ENCODE assay signal across 1 cellular context in genomic region chr6:146999766-147000165, GRCh38.
TF ChIP-seq lines count a peak whose summit lies in the region.

No MANE protein-coding gene starts in this region.

TF ChIP-seq in HepG2, 621 proteins besides CTCF, POLR2A, EP300 and RAD21 (continued from another document):
- TF ChIP-seq ZNF557 (CRISPR knock-in tag; IDR thresholded peaks at IDR 0.05) = no peak
- TF ChIP-seq MED13 (CRISPR knock-in tag; IDR thresholded peaks at IDR 0.05) = no peak
- no peak for TF ChIP-seq ZNF121 (CRISPR knock-in tag; IDR thresholded peaks at IDR 0.05)
- TF ChIP-seq HNRNPL (IDR thresholded peaks at IDR 0.05; ENCODE audit: low read depth, low read length) = no peak
- TF ChIP-seq RORA (CRISPR knock-in tag; IDR thresholded peaks at IDR 0.05) = no peak
- TF ChIP-seq GABPA (IDR thresholded peaks at IDR 0.05; ENCODE audit: low read depth, low read length) = no peak
- TF ChIP-seq GABPA (CRISPR knock-in tag; IDR thresholded peaks at IDR 0.05; ENCODE audit: low read depth) = no peak
- no peak for TF ChIP-seq KLF15 (CRISPR knock-in tag; IDR thresholded peaks at IDR 0.05; ENCODE audit: borderline replicate concordance)
- no peak for TF ChIP-seq ZBTB33 (CRISPR knock-in tag; IDR thresholded peaks at IDR 0.05)
- no peak for TF ChIP-seq ZNF784 (CRISPR knock-in tag; IDR thresholded peaks at IDR 0.05; ENCODE audit: borderline replicate concordance)
- no peak for TF ChIP-seq PHF5A (CRISPR knock-in tag; IDR thresholded peaks at IDR 0.05; ENCODE audit: low read depth, unreplicated experiment)
- TF ChIP-seq ZNF780A (CRISPR knock-in tag; IDR thresholded peaks at IDR 0.05) = no peak
